Comparison of ENCODE assay signal across 8 cellular contexts in the genomic region with DNA sequence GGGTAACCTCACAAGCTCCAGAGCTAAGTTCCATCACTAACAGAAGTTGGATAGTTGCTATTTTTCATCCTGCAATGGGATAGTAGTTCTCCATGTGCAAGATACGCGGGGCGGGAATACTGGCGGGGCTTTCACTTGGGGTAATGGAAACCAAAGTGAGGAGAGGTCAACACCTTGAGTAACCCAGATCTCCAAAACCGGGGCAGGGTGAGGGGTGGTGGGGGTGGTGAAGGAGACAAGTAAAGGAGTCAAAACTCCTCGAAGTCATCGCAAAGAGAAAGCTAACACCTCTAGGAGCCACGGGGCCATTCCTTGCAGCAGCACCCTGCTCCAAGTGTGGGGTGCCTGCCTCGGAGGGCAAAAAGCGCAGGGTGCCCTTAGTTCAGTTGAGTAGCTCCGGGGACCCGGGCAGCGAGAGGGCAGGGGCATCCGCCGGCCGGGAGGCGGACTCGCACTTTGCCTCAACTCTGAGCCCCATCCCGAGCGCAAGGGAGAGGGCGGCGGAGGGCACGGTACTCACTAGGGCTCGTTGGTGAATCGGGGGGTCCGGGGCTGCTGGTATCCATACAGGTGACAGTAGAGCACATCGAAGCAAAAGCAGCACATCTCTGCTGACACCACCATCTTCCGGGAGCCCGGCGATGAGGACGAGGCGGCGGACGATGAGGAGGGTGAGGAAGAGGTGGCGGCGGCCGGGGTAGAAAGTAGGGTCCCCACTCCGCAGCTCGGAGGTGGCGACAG. TPM values are rescaled to one million over a fixed set of nuclear protein-coding genes. Genes with fewer than 3 reads are reported as not detected.
DNase-seq lines count a peak whose midpoint lies in the region; ATAC-seq, FAIRE-seq and TF ChIP-seq lines count a peak whose summit lies in the region.

No MANE protein-coding gene starts in this region.

- H3K4me2 ChIP-seq in A549 (peak overlapping the region; percentile 75), mammary epithelial cell (ENCODE audit: insufficient read depth, low read depth, low read length) (peak overlapping the region; percentile 68)

- TF ChIP-seq EP300 in A549 (IDR thresholded peaks at IDR 0.05) = no peak

- peak overlapping the region; percentile 83 for H3K9ac ChIP-seq in mammary epithelial cell (ENCODE audit: insufficient read depth, low read length)

- in situ Hi-C loops in mammary epithelial cell (cut with MboI; ENCODE audit: low sequenced_read_pairs in 2 of 2) = no loop called here

- H4K20me1 ChIP-seq in mammary epithelial cell (ENCODE audit: insufficient read depth, low read length) = no peaks in the 10 kb centered on the region

- BruUV-seq in mammary epithelial cell (replicated peaks; lab: Mats Ljungman, UMichigan) = no TSS peak

- ATAC-seq in A549 (peak; percentile 55 to 73), GM18870 (IDR thresholded peaks at IDR 0.05; ENCODE audit: unreplicated experiment) (peak; percentile 5), HG03135 (IDR thresholded peaks at IDR 0.05; ENCODE audit: unreplicated experiment) (peak; percentile 18)

- TF ChIP-seq RAD21 in A549 (conservative IDR thresholded peaks at IDR 0.05 in 1 of 2, IDR thresholded peaks at IDR 0.05 in 1 of 2) = no peak; a peak in 1 of 5 replicates

- peak overlapping the region; percentile 96 for H3K4me3 ChIP-seq in A549
- H3K4me3 ChIP-seq in mammary epithelial cell (replicated peaks in 1 of 3; ENCODE audit: insufficient read depth in 1 of 3, low read depth in 2 of 3, low read length in 3 of 3) = peak overlapping the region; percentile 77 to 84 (median 78)
- peak overlapping the region; percentile 81 for H3K4me3 ChIP-seq in kidney epithelial cell (ENCODE audit: low read depth, low read length)

- H3K36me3 ChIP-seq in mammary epithelial cell (ENCODE audit: insufficient read depth, low read length) (no peaks in the 10 kb centered on the region), kidney epithelial cell (ENCODE audit: control insufficient read depth, insufficient read depth, low read length) (no peaks in the 10 kb centered on the region)

- FAIRE-seq in A549 (lab: Jason Lieb, UNC) = no peak

- peak; percentile 2 to 28 for DNase-seq in A549 (ENCODE audit: low read depth in 1 of 2, low spot score in 1 of 2)
- DNase-seq in T-helper 9 cell = peak; percentile 0
- DNase-seq in mammary epithelial cell = no peak
- no peak for DNase-seq in kidney epithelial cell (ENCODE audit: low read depth)
- DNase-seq in stimulated activated CD4-positive, alpha-beta T cell treated with anti-CD3 and anti-CD28 coated beads, Interleukin-1b, Interleukin-23, amount 100 ng/mL, for 48 hours = peak; percentile 6
- DNase-seq in cerebellar nuclear complex (lab: John Stamatoyannopoulos, UW) = no peak

- peak overlapping the region; percentile 66 for H2AFZ ChIP-seq in mammary epithelial cell (ENCODE audit: low read depth, low read length)

- H3K79me2 ChIP-seq in mammary epithelial cell (ENCODE audit: insufficient read depth, low read length) = peaks cover 55% of the 10 kb centered on the region

- intact Hi-C loops in mammary epithelial cell (cut with micrococcal nuclease) = loop anchor here (1.0 to 5.0 kb wide), 2 partner anchors 75 to 85 kb away; no protein-coding TSS in a partner anchor

- WGBS in A549 (ENCODE audit: missing lambda C conversion rate) = 1% methylated on average over 8 of the region's 40 CpGs
- 50% methylated on average over 8 of the region's 40 CpGs for WGBS in mammary epithelial cell (ENCODE audit: low coverage, missing lambda C conversion rate)

- peak overlapping the region; percentile 99 for H3K27ac ChIP-seq in A549
- H3K27ac ChIP-seq in mammary epithelial cell (ENCODE audit: insufficient read depth, low read depth, low read length) = peak overlapping the region; percentile 67

- POLR2A ChIA-PET in A549 (lab: Yijun Ruan, JAX) = interaction anchor here (0.5 to 1.2 kb wide), 5 partner anchors 26 to 1026 kb away, joined by 3 to 6 read pairs (median 4); no protein-coding TSS in a partner anchor

- TF ChIP-seq CTCF in A549 (IDR thresholded peaks at IDR 0.05) = no peak
- no peak for TF ChIP-seq CTCF in mammary epithelial cell (conservative IDR thresholded peaks at IDR 0.05 in 1 of 2, IDR thresholded peaks at IDR 0.05 in 1 of 2; ENCODE audit: extremely low read depth in 1 of 2, insufficient read depth in 1 of 2, low read depth in 1 of 2, low read length in 2 of 2)
- TF ChIP-seq CTCF in kidney epithelial cell (IDR thresholded peaks at IDR 0.05; ENCODE audit: insufficient read depth, low read length, poor library complexity, severe bottlenecking) = no peak

- CTCF ChIA-PET in A549 (lab: Yijun Ruan, JAX) (interaction anchor here (0.8 to 1.8 kb wide), 4 partner anchors 13 to 145 kb away, joined by 3 to 7 read pairs (median 4); no protein-coding TSS in a partner anchor), mammary epithelial cell (lab: Charles Lee; ENCODE audit: low non-redundant PET) (interaction anchor here (0.9 kb wide), 1 partner anchor 106 kb away, joined by 16 read pairs; no protein-coding TSS in a partner anchor)

- TF ChIP-seq POLR2A in A549 (IDR thresholded peaks at IDR 0.05; ENCODE audit: low read length) = no peak

- H3K4me1 ChIP-seq in A549 (peaks cover 19% of the 10 kb centered on the region; the same call in 2 of the 3 replicates), mammary epithelial cell (ENCODE audit: insufficient read depth, low read length) (no peaks in the 10 kb centered on the region)

- no peaks in the 10 kb centered on the region for H3K27me3 ChIP-seq in mammary epithelial cell (ENCODE audit: insufficient read depth, low read length)
- H3K27me3 ChIP-seq in kidney epithelial cell (ENCODE audit: control insufficient read depth, insufficient read depth, low read length) = no peaks in the 10 kb centered on the region

- H3K9me3 ChIP-seq in A549 (no peaks in the 10 kb centered on the region), mammary epithelial cell (replicated peaks; ENCODE audit: insufficient read depth, low read length) (no peaks in the 10 kb centered on the region)

- dilution Hi-C loops in mammary epithelial cell (cut with HindIII; ENCODE audit: low sequenced_read_pairs) = no loop called here

TF ChIP-seq in A549, 52 proteins besides CTCF, POLR2A, EP300 and RAD21:
- TF ChIP-seq PHF8 (IDR thresholded peaks at IDR 0.05; ENCODE audit: borderline replicate concordance, low read depth) (peak; percentile 26; the same call in 1 of the 2 replicates), GATA3 (IDR thresholded peaks at IDR 0.05; ENCODE audit: borderline replicate concordance) (no peak)

RNA-seq across cellular contexts. Expression of a gene that starts 0.6 kb away (rescaled TPM):
- polyA plus RNA-seq in A549 (2011; rRNA removed) (12.6 and 13.7 TPM in 2 replicates), A549 (2017; fragmentation: RNase III; extraction: RNeasy Plus Mini Kit Qiagen cat#74134 plus additional on column Dnase treatment) (7.9 to 8.9 TPM (median 8.1 TPM) in 3 replicates), mammary epithelial cell (12.4 TPM)
- 3.9 and 4.2 TPM in 2 replicates for polyA plus RNA-seq in A549 (2012; cell fraction: cytosol; rRNA removed)
- polyA plus RNA-seq in A549 (2012; cell fraction: nucleus; rRNA removed) = 4.0 and 4.4 TPM in 2 replicates
- polyA minus RNA-seq in A549 (2011; rRNA and poly(A)+ RNA removed) = 5.2 and 9.6 TPM in 2 replicates
- total RNA-seq in mammary epithelial cell (10 to 100 TPM; 21.0 to 22.7 TPM), kidney epithelial cell (16.0 and 17.3 TPM in 2 replicates)
- polyA minus RNA-seq in mammary epithelial cell = 23.7 TPM

RNA-seq across cellular contexts. Expression of a gene that starts 41.4 kb away (rescaled TPM):
- polyA plus RNA-seq in A549 (2011; rRNA removed) (0.04 and 0.12 TPM in 2 replicates), A549 (2017; fragmentation: RNase III; extraction: RNeasy Plus Mini Kit Qiagen cat#74134 plus additional on column Dnase treatment) (0.05 to 0.06 TPM (median 0.05 TPM) in 3 replicates), mammary epithelial cell (0.02 TPM)
- polyA plus RNA-seq in A549 (2012; cell fraction: cytosol; rRNA removed) = 0.01 TPM in 2 replicates
- polyA plus RNA-seq in A549 (2012; cell fraction: nucleus; rRNA removed) = 0.02 and 0.06 TPM in 2 replicates
- polyA minus RNA-seq in A549 (2011; rRNA and poly(A)+ RNA removed) = 0.08 and 0.10 TPM in 2 replicates
- total RNA-seq in mammary epithelial cell (under 1 TPM in 1 of 2 donors, not detected in 1; 0.26 TPM), kidney epithelial cell (under 0.01 TPM in 1 of 2 replicates, not detected in the other)
- polyA minus RNA-seq in mammary epithelial cell = not detected

Comparison
In these comparisons a context has a peak if more than half of its experiments do, and no peak if none do; other contexts are left out.
1. ATAC-seq: peak in every context shown above with its lines; median percentile 64 in A549; 18 in HG03135; 5 in GM18870.
2. DNase-seq: peak in A549 (2 of 2), T-helper 9 cell (single experiment) and stimulated activated CD4-positive, alpha-beta T cell treated with anti-CD3 and anti-CD28 coated beads, Interleukin-1b, Interleukin-23, amount 100 ng/mL, for 48 hours (single experiment); none in mammary epithelial cell (single experiment), kidney epithelial cell (single experiment) and cerebellar nuclear complex (0 of 2).
3. Peak in every context shown above with its lines, with median percentiles within 50 percentile points of each other: H3K4me3 ChIP-seq.